In genomic region chr10:32788359-32788758, GRCh38 we compare ENCODE assay signal across 32 cellular contexts.
"Had no signal": no experiment of that assay in that cellular context is flagged by ENCODE, and none has a peak within 500 bp of the region (broad histone marks: within the 10 kb centered on the region; RNA-seq: fewer than 3 reads in every experiment).

No MANE protein-coding gene starts in this region.

- H3K4me3 ChIP-seq: esophagus muscularis mucosa, gastrocnemius medialis had no signal

- ATAC-seq: activated CD4-positive, CD25-positive, alpha-beta regulatory T cell treated with anti-CD3 and anti-CD28 coated beads, Interleukin-2, amount 50 U/mL, for 24 hours; activated CD8-positive, alpha-beta T cell treated with anti-CD3 and anti-CD28 coated beads for 36 hours; activated T-cell treated with anti-CD3 and anti-CD28 coated beads, Interleukin-2, amount 50 U/mL, for 4 hours; activated T-helper 17 cell treated with anti-CD3 and anti-CD28 coated beads, Interleukin-2, amount 50 U/mL, for 72 hours; effector memory CD8-positive, alpha-beta T cell; foreskin keratinocyte; gastrocnemius medialis; T-helper 17 cell had no signal

- H3K27me3 ChIP-seq: brain microvascular endothelial cell, esophagus muscularis mucosa, foreskin keratinocyte, gastrocnemius medialis had no signal

- H3K9me3 ChIP-seq: gastrocnemius medialis had no signal

- FAIRE-seq: astrocyte, colon had no signal

- H3K36me3 ChIP-seq: brain microvascular endothelial cell, esophagus muscularis mucosa, gastrocnemius medialis, WERI-Rb-1 had no signal

- DNase-seq: activated B cell treated with CpG ODN at 0.5 μM for 24 hours; activated CD4-positive, alpha-beta T cell treated with anti-CD3 and anti-CD28 coated beads for 48 hours; activated CD4-positive, alpha-beta T cell treated with anti-CD3 and anti-CD28 coated beads, Interleukin-2, amount 50 U/mL, for 1 hour; activated CD4-positive, alpha-beta T cell treated with anti-CD3 and anti-CD28 coated beads, Interleukin-2, amount 50 U/mL, for 48 hours; activated CD8-positive, alpha-beta memory T cell treated with anti-CD3 and anti-CD28 coated beads for 24 hours; activated CD8-positive, alpha-beta T cell treated with anti-CD3 and anti-CD28 coated beads for 36 hours; activated effector memory CD4-positive, alpha-beta T cell treated with Interleukin-2 at 50 U/mL for 16 hours; activated gamma-delta T cell treated with Interleukin-2 at 50 U/mL for 16 hours; activated naive CD4-positive, alpha-beta T cell treated with anti-CD3 and anti-CD28 coated beads, Interleukin-2, amount 50 U/mL, for 16 hours; activated naive CD4-positive, alpha-beta T cell treated with Interleukin-2 at 50 U/mL for 16 hours; activated T-cell treated with anti-CD3 and anti-CD28 coated beads, Interleukin-2, amount 50 U/mL, for 4 hours; amniotic stem cell; anterior cingulate cortex; brain microvascular endothelial cell; caudate nucleus; cortex of kidney; dermis blood vessel endothelial cell; effector CD4-positive, alpha-beta T cell; effector memory CD8-positive, alpha-beta T cell; erythroblast; foreskin keratinocyte; gastrocnemius medialis; SW 1271; T-helper 1 cell; T-helper 17 cell; T1000; WERI-Rb-1 had no signal

- H3K4me1 ChIP-seq: esophagus muscularis mucosa, foreskin keratinocyte, gastrocnemius medialis had no signal

- H3K27ac ChIP-seq: brain microvascular endothelial cell, esophagus muscularis mucosa, foreskin keratinocyte, gastrocnemius medialis, WERI-Rb-1 had no signal
